10 cellular contexts compared by ENCODE assay signal in genomic region chr4:163556169-163556568, GRCh38.
A peak's percentile ranks its signal among the peaks of the same experiment; 100 is the strongest.
DNase-seq lines count a peak whose midpoint lies in the region; ATAC-seq and TF ChIP-seq lines count a peak whose summit lies in the region.
"Had no signal": no experiment of that assay in that cellular context is flagged by ENCODE, and none has a peak within 500 bp of the region (broad histone marks: within the 10 kb centered on the region; RNA-seq: fewer than 3 reads in every experiment).

No MANE protein-coding gene starts in this region.

- intact Hi-C loops in transverse colon (cut with DNase I; ENCODE audit: low total_unique reads) = no loop called here

- no peak for DNase-seq in stimulated activated naive CD8-positive, alpha-beta T cell treated with anti-CD3 and anti-CD28 coated beads, Interleukin-15, Interleukin-2, amounts not matched to agents 100 U/mL and 50 U/mL, for 24 hours
- DNase-seq in HT1080 (ENCODE audit: low read depth) = peak; percentile 25
- no peak for DNase-seq in T-helper 17 cell
- no peak for DNase-seq in transverse colon
- DNase-seq in NCI-H2107 treated with DMSO at 0.1 percent for 48 hours (lab: John Stamatoyannopoulos, UW; ENCODE audit: unreplicated experiment) = no peak
- no peak for DNase-seq in brain microvascular endothelial cell
- no peak for DNase-seq in activated CD4-positive, alpha-beta T cell treated with anti-CD3 and anti-CD28 coated beads, Interleukin-2, amount 50 U/mL, for 48 hours

- H3K27ac Mint-ChIP-seq in stimulated activated naive CD8-positive, alpha-beta T cell treated with anti-CD3 and anti-CD28 coated beads, Interleukin-15, Interleukin-2, amounts not matched to agents 100 ng/mL and 50 ng/mL, for 24 hours = peak overlapping the region; percentile 38
- H3K27ac Mint-ChIP-seq in T-helper 17 cell = no peak overlapping the region
- H3K27ac Mint-ChIP-seq: CD4-positive, alpha-beta memory T cell had no signal

- H3K36me3 Mint-ChIP-seq in stimulated activated naive CD8-positive, alpha-beta T cell treated with anti-CD3 and anti-CD28 coated beads, Interleukin-15, Interleukin-2, amounts not matched to agents 100 ng/mL and 50 ng/mL, for 24 hours (ENCODE audit: low read depth) = no peaks in the 10 kb centered on the region
- H3K36me3 Mint-ChIP-seq in T-helper 17 cell (ENCODE audit: low read depth) = no peaks in the 10 kb centered on the region

- H3K27me3 ChIP-seq in transverse colon (no peaks in the 10 kb centered on the region), brain microvascular endothelial cell (replicated peaks) (no peaks in the 10 kb centered on the region)

- H3K36me3 ChIP-seq in transverse colon = no peaks in the 10 kb centered on the region
- no peaks in the 10 kb centered on the region for H3K36me3 ChIP-seq in brain microvascular endothelial cell (replicated peaks)

- no peak overlapping the region for H3K4me3 ChIP-seq in transverse colon
- no peak overlapping the region for H3K4me3 ChIP-seq in brain microvascular endothelial cell (ENCODE audit: low read depth, low read length)

- H3K4me1 ChIP-seq in transverse colon = peaks cover 0 to 10% (median 0%) of the 10 kb centered on the region in 4 donors

- H3K4me3 Mint-ChIP-seq in stimulated activated naive CD8-positive, alpha-beta T cell treated with anti-CD3 and anti-CD28 coated beads, Interleukin-15, Interleukin-2, amounts not matched to agents 100 ng/mL and 50 ng/mL, for 24 hours = no peak overlapping the region
- H3K4me3 Mint-ChIP-seq in T-helper 17 cell = no peak overlapping the region

- H3K27ac ChIP-seq in transverse colon (no peak overlapping the region), brain microvascular endothelial cell (no peak overlapping the region)
- H3K27ac ChIP-seq: HL-60 had no signal

- WGBS in transverse colon (ENCODE audit: low coverage in 1 of 2), 2 donors = 6 to 8% methylated on average over 1 of the region's 1 CpG

- in situ Hi-C loops in transverse colon (cut with MboI; ENCODE audit: low pct_ligation_motif_present in 1 of 4, low pct_unique_long_range_greater_than_20kb in 1 of 4, low sequenced_read_pairs in 3 of 4) = loop anchor here in 3 of 4 donors (10.0 to 25.0 kb wide), 3 partner anchors 109 to 1181 kb away; no protein-coding TSS in a partner anchor
- in situ Hi-C loops in brain microvascular endothelial cell (cut with HindIII; ENCODE audit: low pct_ligation_motif_present, low sequenced_read_pairs) = loop anchor here (25.0 kb wide), 2 partner anchors 206 to 1181 kb away; no protein-coding TSS in a partner anchor

- ATAC-seq in stimulated activated naive CD8-positive, alpha-beta T cell treated with anti-CD3 and anti-CD28 coated beads, Interleukin-15, Interleukin-2, amounts not matched to agents 100 U/mL and 50 U/mL, for 24 hours = no peak
- peak; percentile 30 for ATAC-seq in T-helper 17 cell

- H3K4me1 Mint-ChIP-seq in stimulated activated naive CD8-positive, alpha-beta T cell treated with anti-CD3 and anti-CD28 coated beads, Interleukin-15, Interleukin-2, amounts not matched to agents 100 ng/mL and 50 ng/mL, for 24 hours (ENCODE audit: low read depth) = peaks cover 22% of the 10 kb centered on the region
- H3K4me1 Mint-ChIP-seq in T-helper 17 cell = peaks cover 21% of the 10 kb centered on the region

- no peak for TF ChIP-seq EP300 in transverse colon (IDR thresholded peaks at IDR 0.05; ENCODE audit: low read depth)

- TF ChIP-seq POLR2A in transverse colon (IDR thresholded peaks at IDR 0.05) = no peak

- H3K9me3 Mint-ChIP-seq in stimulated activated naive CD8-positive, alpha-beta T cell treated with anti-CD3 and anti-CD28 coated beads, Interleukin-15, Interleukin-2, amounts not matched to agents 100 ng/mL and 50 ng/mL, for 24 hours = no peaks in the 10 kb centered on the region

- H3K27me3 Mint-ChIP-seq in stimulated activated naive CD8-positive, alpha-beta T cell treated with anti-CD3 and anti-CD28 coated beads, Interleukin-15, Interleukin-2, amounts not matched to agents 100 ng/mL and 50 ng/mL, for 24 hours = no peaks in the 10 kb centered on the region
- no peaks in the 10 kb centered on the region for H3K27me3 Mint-ChIP-seq in T-helper 17 cell
- H3K27me3 Mint-ChIP-seq: CD4-positive, alpha-beta memory T cell had no signal

- H3K9me3 ChIP-seq in T-helper 17 cell (ENCODE audit: control insufficient read depth, low read length, poor library complexity, severe bottlenecking) (no peaks in the 10 kb centered on the region), transverse colon (no peaks in the 10 kb centered on the region)

- TF ChIP-seq CTCF in transverse colon (IDR thresholded peaks at IDR 0.05) = no peak
- no peak for TF ChIP-seq CTCF in brain microvascular endothelial cell (IDR thresholded peaks at IDR 0.05; ENCODE audit: low read depth, low read length, missing control alignments)
